ENCODE assay signal across 8 cellular contexts in the genomic region with DNA sequence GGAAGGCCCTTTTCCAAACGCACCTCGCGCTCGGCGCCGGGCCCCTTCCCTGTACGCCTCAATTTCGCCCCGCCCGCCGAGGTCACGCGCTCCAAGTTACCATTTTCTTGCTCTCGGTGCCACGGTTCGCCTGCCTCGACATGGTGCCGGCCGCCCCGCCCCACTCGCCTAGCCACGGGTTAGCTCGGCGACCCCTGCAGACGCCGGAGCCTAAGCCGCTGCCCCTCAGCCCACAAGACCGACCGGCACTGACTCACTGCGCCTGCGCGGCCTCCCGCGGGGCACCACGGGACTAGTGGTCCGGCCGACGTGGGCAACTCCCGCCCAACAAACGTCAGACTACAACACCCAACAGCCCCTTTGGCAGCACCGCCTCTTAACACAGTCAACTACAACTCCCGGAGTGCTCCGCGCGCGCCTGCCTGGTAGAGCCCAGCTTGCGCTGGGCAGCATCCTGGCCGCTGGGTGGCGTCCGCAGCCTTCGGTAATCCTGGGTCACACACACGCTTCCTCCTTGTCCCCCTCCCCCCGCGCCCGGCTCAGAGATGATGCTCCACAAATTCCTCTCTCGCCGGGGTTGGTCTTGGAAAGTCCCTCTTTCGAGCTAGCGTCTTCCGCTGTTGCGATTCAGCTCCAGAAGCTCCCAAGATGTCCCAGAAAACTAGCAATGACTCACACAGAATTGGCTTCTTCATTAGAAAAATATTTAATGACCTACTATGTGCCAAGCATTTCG. TPM values are rescaled to one million over a fixed set of nuclear protein-coding genes. Genes with fewer than 3 reads are reported as not detected.
DNase-seq lines count a peak whose midpoint lies in the region; ATAC-seq and TF ChIP-seq lines count a peak whose summit lies in the region.

Gene TRAPPC3, minus strand, starts transcription at position 250 of the 736 bp plus-strand sequence. Its CDS starts 108 bp downstream, at position 142.

- peak; percentile 91 for TF ChIP-seq CTCF in epithelial cell of esophagus (IDR thresholded peaks at IDR 0.05; ENCODE audit: insufficient read depth, low read depth, low read length, missing control alignments)
- peak; percentile 89 for TF ChIP-seq CTCF in mucosa of descending colon (IDR thresholded peaks at IDR 0.05)

- ATAC-seq in GM21576 (IDR thresholded peaks at IDR 0.05; ENCODE audit: unreplicated experiment) (peak; percentile 85), mucosa of descending colon (peak; percentile 93)

- H3K9me3 ChIP-seq in mucosa of descending colon = no peaks in the 10 kb centered on the region

- TF ChIP-seq RAD21 in Ishikawa (IDR thresholded peaks at IDR 0.05; ENCODE audit: low read depth) = peak; percentile 98

- intact Hi-C loops in mucosa of descending colon (cut with DNase I, micrococcal nuclease) = loop anchor here in 1 of 2 donors (10.0 kb wide), 1 partner anchor 55 kb away; no protein-coding TSS in a partner anchor

- no peaks in the 10 kb centered on the region for H3K36me3 ChIP-seq in mucosa of descending colon (ENCODE audit: low read depth)

- DNase-seq in DMS53 treated with DMSO at 0.1 percent for 48 hours (lab: John Stamatoyannopoulos, UW; ENCODE audit: unreplicated experiment) (peak; percentile 99), OCI-M2 (lab: John Stamatoyannopoulos, UW; ENCODE audit: unreplicated experiment) (peak; percentile 94), activated T-cell treated with anti-CD3 and anti-CD28 coated beads for 4 hours (peak; percentile 97), epithelial cell of esophagus (ENCODE audit: low read depth) (peak; percentile 100), mucosa of descending colon (peak; percentile 100)
- peak; percentile 100 for DNase-seq in stimulated activated CD8-positive, alpha-beta memory T cell treated with anti-CD3 and anti-CD28 coated beads, Interleukin-4, amount 100 ng/mL, for 24 hours (ENCODE audit: low read depth)

- 0 out of 2 replicates have a peak, but pooled peaks have one; percentile 9 for TF ChIP-seq EP300 in Ishikawa (IDR thresholded peaks at IDR 0.05; ENCODE audit: borderline replicate concordance)

- peak within 1 kb of the TSS; percentile 74 for H3K4me3 ChIP-seq in epithelial cell of esophagus (ENCODE audit: low read length)
- H3K4me3 ChIP-seq in mucosa of descending colon = peak within 1 kb of the TSS; percentile 79

- H3K4me1 ChIP-seq in mucosa of descending colon (ENCODE audit: low read depth) = peaks cover 34% of the 10 kb centered on the region

TF ChIP-seq in Ishikawa, 13 proteins besides CTCF, POLR2A, EP300 and RAD21:
- peak; percentile 69 for TF ChIP-seq TCF12 (IDR thresholded peaks at IDR 0.05; ENCODE audit: low read depth)
- TF ChIP-seq TAF1 (IDR thresholded peaks at IDR 0.05; ENCODE audit: low read depth) = peak; percentile 83
- peak; percentile 54 for TF ChIP-seq TEAD4 (IDR thresholded peaks at IDR 0.05)
- TF ChIP-seq, protein P1, sequence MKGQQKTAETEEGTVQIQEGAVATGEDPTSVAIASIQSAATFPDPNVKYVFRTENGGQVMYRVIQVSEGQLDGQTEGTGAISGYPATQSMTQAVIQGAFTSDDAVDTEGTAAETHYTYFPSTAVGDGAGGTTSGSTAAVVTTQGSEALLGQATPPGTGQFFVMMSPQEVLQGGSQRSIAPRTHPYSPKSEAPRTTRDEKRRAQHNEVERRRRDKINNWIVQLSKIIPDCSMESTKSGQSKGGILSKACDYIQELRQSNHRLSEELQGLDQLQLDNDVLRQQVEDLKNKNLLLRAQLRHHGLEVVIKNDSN (IDR thresholded peaks at IDR 0.05) = peak; percentile 68; the same call in 1 of the 2 replicates
- TF ChIP-seq EGR1 (IDR thresholded peaks at IDR 0.05) = no peak
- peak; percentile 52; the same call in 1 of the 2 replicates for TF ChIP-seq CREB1 (IDR thresholded peaks at IDR 0.05; ENCODE audit: low read depth)
- peak; percentile 62 for TF ChIP-seq YY1 (IDR thresholded peaks at IDR 0.05; ENCODE audit: low read depth)
- no peak for TF ChIP-seq NFIC (IDR thresholded peaks at IDR 0.05)

RNA-seq across cellular contexts. Expression of gene TRAPPC3, which starts in this region (rescaled TPM):
- 10 to 100 TPM; 55.7 to 86.6 (median 57.7) TPM for total RNA-seq in mucosa of descending colon

Comparison
In these comparisons a context has a peak if more than half of its experiments do, and no peak if none do; other contexts are left out.
1. Peak in every context shown above with its lines: DNase-seq, ATAC-seq and H3K4me3 ChIP-seq.